ENCODE assay signal across 15 cellular contexts in the genomic region with DNA sequence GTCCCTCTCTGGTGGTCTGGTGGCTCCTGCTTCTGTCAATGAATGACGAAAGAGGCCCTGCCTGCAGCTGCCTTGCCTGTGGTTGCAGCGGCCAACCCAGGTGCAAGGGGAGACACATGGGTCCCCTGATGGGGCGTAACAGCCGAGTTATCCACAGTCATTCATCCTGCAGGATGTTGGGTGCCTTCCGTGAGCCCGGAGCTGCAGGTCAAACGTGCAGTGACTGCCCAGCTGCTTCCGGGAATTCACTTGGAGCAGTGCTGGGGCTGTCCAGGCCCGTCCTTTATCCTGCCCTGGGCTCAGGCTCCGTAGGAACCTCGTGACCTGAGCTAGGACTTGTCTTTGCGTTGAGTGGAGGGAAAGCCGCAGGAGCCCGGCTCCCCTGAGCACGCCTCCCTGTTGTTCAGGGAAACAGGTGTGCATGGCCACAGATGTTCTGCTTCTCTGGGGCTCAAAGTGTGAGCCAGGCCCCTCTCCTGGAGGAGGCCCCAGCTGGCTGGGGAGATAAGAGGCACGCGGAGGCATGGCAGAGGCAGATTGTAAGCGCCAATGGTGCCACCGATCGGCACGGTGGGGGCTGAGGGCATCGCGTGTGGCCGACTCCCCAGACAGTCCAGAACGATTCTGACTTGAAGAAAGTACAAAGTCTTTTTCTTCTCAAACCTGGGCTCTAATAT.
DNase-seq lines count a peak whose midpoint lies in the region; ATAC-seq and TF ChIP-seq lines count a peak whose summit lies in the region.
"Had no signal": no experiment of that assay in that cellular context is flagged by ENCODE, and none has a peak within 500 bp of the region (broad histone marks: within the 10 kb centered on the region; RNA-seq: fewer than 3 reads in every experiment).

No MANE protein-coding gene starts in this region.

- no peak overlapping the region for H2BK5ac ChIP-seq in trophoblast cell (ENCODE audit: low read depth, low read length, poor library complexity)

- ATAC-seq in heart right ventricle: peak in 5 of 8 donors; percentile 20 to 73 (median 43)

- DNase-seq in NCI-H146 (lab: John Stamatoyannopoulos, UW): peak; percentile 8
- DNase-seq in NCI-H146 treated with DMSO at 0.1 percent for 48 hours (lab: John Stamatoyannopoulos, UW; ENCODE audit: unreplicated experiment): no peak
- peak; percentile 77 to 93 for DNase-seq in NCI-H524 (lab: John Stamatoyannopoulos, UW)
- DNase-seq in heart right ventricle: no peak
- peak; percentile 68 for DNase-seq in spleen
- DNase-seq in NCI-H1105 treated with DMSO at 0.1 percent for 48 hours (lab: John Stamatoyannopoulos, UW): no peak
- DNase-seq in Ammon's horn (ENCODE audit: low spot score): no peak
- DNase-seq in trophoblast cell: no peak
- DNase-seq: DND-41, H9, NCI-H1105, NCI-H187 treated with DMSO at 0.1 percent for 48 hours, SIG-M5 had no signal

- H3K4ac ChIP-seq in trophoblast cell (ENCODE audit: low read depth, low read length): no peak overlapping the region

- no peak overlapping the region for H3K4me2 ChIP-seq in trophoblast cell (ENCODE audit: low read length)
- H3K4me2 ChIP-seq: BLaER1 treated with 17β-estradiol and CSF1 and Interleukin-3, amounts not matched to agents 10 nM and 100 nM had no signal

- H3K18ac ChIP-seq in trophoblast cell (ENCODE audit: low read length): no peak overlapping the region

- H3K27me3 ChIP-seq in heart right ventricle (peaks cover 0 to 12% (median 0%) of the 10 kb centered on the region in 7 donors), spleen (replicated peaks in 1 of 7) (peaks cover 0 to 41% (median 0%) of the 10 kb centered on the region in 7 donors), trophoblast cell (ENCODE audit: insufficient read depth, low read length) (no peaks in the 10 kb centered on the region)

- intact Hi-C loops in heart right ventricle (cut with DNase I) (no loop called here), spleen (cut with DNase I; ENCODE audit: low total_unique reads) (no loop called here)

- H3K14ac ChIP-seq in trophoblast cell (ENCODE audit: low read length): no peak overlapping the region

- H3K4me1 ChIP-seq in heart right ventricle (peaks cover 0 to 16% (median 8%) of the 10 kb centered on the region in 9 donors), spleen (peaks cover 0 to 4% (median 0%) of the 10 kb centered on the region in 6 donors), trophoblast cell (ENCODE audit: control insufficient read depth in 1 of 2, insufficient read depth in 2 of 2, low read length in 2 of 2) (no peaks in the 10 kb centered on the region)
- H3K4me1 ChIP-seq: BLaER1 treated with 17β-estradiol and CSF1 and Interleukin-3, amounts not matched to agents 10 nM and 100 nM had no signal

- no peak overlapping the region for H2AK5ac ChIP-seq in trophoblast cell (ENCODE audit: low read length)

- H3K9ac ChIP-seq in trophoblast cell (ENCODE audit: low read length): no peak overlapping the region
- H3K9ac ChIP-seq: BLaER1 treated with 17β-estradiol and CSF1 and Interleukin-3, amounts not matched to agents 10 nM and 100 nM had no signal

- TF ChIP-seq POLR2A in spleen (IDR thresholded peaks at IDR 0.05): no peak

- no peak overlapping the region for H2BK12ac ChIP-seq in trophoblast cell (ENCODE audit: low read length)

- H3K79me2 ChIP-seq in trophoblast cell (ENCODE audit: control insufficient read depth, insufficient read depth, low read length, poor library complexity): no peaks in the 10 kb centered on the region

- H3K27ac ChIP-seq in heart right ventricle (no peak overlapping the region), spleen (no peak overlapping the region), trophoblast cell (ENCODE audit: low read depth, low read length) (no peak overlapping the region)
- H3K27ac ChIP-seq: 22Rv1; BLaER1 treated with 17β-estradiol and CSF1 and Interleukin-3, amounts not matched to agents 10 nM and 100 nM had no signal

- H4K91ac ChIP-seq in trophoblast cell (ENCODE audit: low read depth, low read length): no peak overlapping the region

- H3K9me3 ChIP-seq in heart right ventricle: peaks cover 0 to 3% (median 0%) of the 10 kb centered on the region in 11 donors
- H3K9me3 ChIP-seq in spleen: no peaks in the 10 kb centered on the region
- H3K9me3 ChIP-seq in trophoblast cell (ENCODE audit: insufficient read depth, low read depth, low read length): peaks cover 10% of the 10 kb centered on the region

- TF ChIP-seq CTCF in heart right ventricle (IDR thresholded peaks at IDR 0.05) (no peak), spleen (IDR thresholded peaks at IDR 0.05 in 8 of 11, conservative IDR thresholded peaks at IDR 0.05 in 3 of 11) (no peak)

- no peaks in the 10 kb centered on the region for H3K79me1 ChIP-seq in trophoblast cell (ENCODE audit: low read length)

- no peak overlapping the region for H2BK120ac ChIP-seq in trophoblast cell (ENCODE audit: insufficient read depth, low read length, poor library complexity)

- H3K36me3 ChIP-seq in heart right ventricle (no peaks in the 10 kb centered on the region), spleen (no peaks in the 10 kb centered on the region), trophoblast cell (ENCODE audit: control insufficient read depth in 1 of 2, insufficient read depth in 2 of 2, low read length in 2 of 2) (no peaks in the 10 kb centered on the region)
- H3K36me3 ChIP-seq: BLaER1 treated with 17β-estradiol and CSF1 and Interleukin-3, amounts not matched to agents 10 nM and 100 nM had no signal

- H4K12ac ChIP-seq in trophoblast cell (ENCODE audit: low read depth, low read length): no peak overlapping the region

- H3K4me3 ChIP-seq in heart right ventricle: no peak overlapping the region
- H3K4me3 ChIP-seq in spleen: no peak overlapping the region
- no peak overlapping the region for H3K4me3 ChIP-seq in trophoblast cell (ENCODE audit: low read depth, low read length)
- H3K4me3 ChIP-seq: BLaER1 treated with 17β-estradiol and CSF1 and Interleukin-3, amounts not matched to agents 10 nM and 100 nM had no signal

- 56 to 64% methylated on average over 25 of the region's 25 CpGs for WGBS in heart right ventricle, 2 donors
- 44 to 67% (median 55%) methylated on average over 11 to 25 of the region's 25 CpGs for WGBS in spleen, 5 donors
- no CpG with 5 or more reads among the region's 25 CpGs for WGBS in trophoblast cell (ENCODE audit: extremely low coverage, insufficient coverage, insufficient read length)

- H3K23ac ChIP-seq in trophoblast cell (ENCODE audit: low read length): no peak overlapping the region

- H2AFZ ChIP-seq in trophoblast cell (ENCODE audit: insufficient read depth, low read length, poor library complexity): no peak overlapping the region

- no peak overlapping the region for H4K8ac ChIP-seq in trophoblast cell (ENCODE audit: low read depth, low read length)

Comparison
In these comparisons a context has a peak if more than half of its experiments do, and no peak if none do; other contexts are left out.
1. DNase-seq: peak in NCI-H146 (single experiment), NCI-H524 (2 of 2) and spleen (single experiment); none in NCI-H146 treated with DMSO at 0.1 percent for 48 hours (single experiment), heart right ventricle (0 of 2), NCI-H1105 treated with DMSO at 0.1 percent for 48 hours (single experiment), Ammon's horn (single experiment) and trophoblast cell (0 of 2).